Comparison of ENCODE assay signal across 9 cellular contexts in genomic region chr9:37144762-37145161, GRCh38. TPM values are rescaled to one million over a fixed set of nuclear protein-coding genes. Genes with fewer than 3 reads are reported as not detected.
DNase-seq lines count a peak whose midpoint lies in the region; ATAC-seq, FAIRE-seq and TF ChIP-seq lines count a peak whose summit lies in the region.
"Had no signal": no experiment of that assay in that cellular context is flagged by ENCODE, and none has a peak within 500 bp of the region (broad histone marks: within the 10 kb centered on the region; RNA-seq: fewer than 3 reads in every experiment).

No MANE protein-coding gene starts in this region.

- no peak for TF ChIP-seq EP300 in K562 (IDR thresholded peaks at IDR 0.05; ENCODE audit: low read length)

- CTCF ChIA-PET in K562 (lab: Yijun Ruan, JAX; ENCODE audit: low intra/inter-chr PET ratio), result no interaction called here

- DNase-seq in ACHN (peak; percentile 48), K562 (ENCODE audit: extremely low read depth in 1 of 4, low spot score in 3 of 4) (peak in 2 of 4 experiments; percentile 16 to 45), medulla oblongata (ENCODE audit: extremely low spot score) (no peak), KBM-7 (no peak), T-helper 1 cell (no peak)
- no peak for DNase-seq in activated CD4-positive, CD25-positive, alpha-beta regulatory T cell (lab: John Stamatoyannopoulos, UW)
- DNase-seq: psoas muscle had no signal

- TF ChIP-seq POLR2A in K562 (conservative IDR thresholded peaks at IDR 0.05), result no peak

- no peaks in the 10 kb centered on the region for H4K20me1 ChIP-seq in K562 (replicated peaks; ENCODE audit: control insufficient read depth, insufficient read depth, low read length)

- no peak for TF ChIP-seq RAD21 in K562 (CRISPR knock-in tag; conservative IDR thresholded peaks at IDR 0.05 in 1 of 2, IDR thresholded peaks at IDR 0.05 in 1 of 2)

- no peaks in the 10 kb centered on the region for H3K9me3 ChIP-seq in K562 (replicated peaks; ENCODE audit: control insufficient read depth, insufficient read depth, low read depth, low read length)
- H3K9me3 ChIP-seq: psoas muscle had no signal

- H3K27me3 ChIP-seq in K562 (ENCODE audit: control insufficient read depth in 2 of 2, insufficient read depth in 2 of 2, low read length in 2 of 2), result no peaks in the 10 kb centered on the region

- 61% methylated on average over 2 of the region's 2 CpGs for WGBS in K562 (ENCODE audit: insufficient coverage, low coverage, missing lambda C conversion rate)

- peaks cover 65% of the 10 kb centered on the region for H3K36me3 ChIP-seq in K562 (ENCODE audit: control insufficient read depth, insufficient read depth, low read length)

- H2AFZ ChIP-seq in K562 (ENCODE audit: low read depth, low read length), result no peak overlapping the region

- no peak for TF ChIP-seq CTCF in K562 (IDR thresholded peaks at IDR 0.05 in 2 of 3, conservative IDR thresholded peaks at IDR 0.05 in 1 of 3; ENCODE audit: insufficient read depth in 2 of 3, low read depth in 1 of 3, low read length in 3 of 3)

- no peak overlapping the region for H3K4me3 ChIP-seq in K562
- H3K4me3 ChIP-seq: psoas muscle had no signal

- intact Hi-C loops in K562 (cut with micrococcal nuclease), result loop anchor here (5.0 to 10.0 kb wide), 2 partner anchors 53 to 160 kb away; no protein-coding TSS in a partner anchor

- no peak overlapping the region for H3K4me2 ChIP-seq in K562 (ENCODE audit: insufficient read depth, low read length)

- no peak overlapping the region for H3K9ac ChIP-seq in K562 (ENCODE audit: insufficient read depth in 1 of 2, low read depth in 2 of 2, low read length in 2 of 2)

- POLR2A ChIA-PET in K562 (lab: Yijun Ruan, JAX), result interaction anchor here (0.7 to 1.2 kb wide), 2 partner anchors 24 to 98 kb away, joined by 3 read pairs; partner anchors contain the start of gene ZCCHC7

- H3K27ac ChIP-seq in K562 (ENCODE audit: extremely low read depth, low read depth, low read length), result peak overlapping the region; percentile 8; the same call in 1 of the 3 replicates
- H3K27ac ChIP-seq: psoas muscle had no signal

- BruUV-seq in K562 (replicated peaks; lab: Mats Ljungman, UMichigan), result no TSS peak

- in situ Hi-C loops in ACHN (cut with HindIII; ENCODE audit: low pct_ligation_motif_present, low pct_unique_long_range_greater_than_20kb, low sequenced_read_pairs) (no loop called here), K562 (cut with MboI) (no loop called here), KBM-7 (cut with MboI; ENCODE audit: low pct_unique_long_range_greater_than_20kb, low sequenced_read_pairs) (no loop called here)

- H3K9me1 ChIP-seq in K562 (ENCODE audit: control insufficient read depth, insufficient read depth, low read length), result no peaks in the 10 kb centered on the region

- FAIRE-seq in K562 (lab: Jason Lieb, UNC), result no peak

- peak; percentile 58 for ATAC-seq in GM18870 (IDR thresholded peaks at IDR 0.05; ENCODE audit: unreplicated experiment)
- ATAC-seq in HG03432 (IDR thresholded peaks at IDR 0.05; ENCODE audit: unreplicated experiment), result peak; percentile 68
- ATAC-seq in K562, result peak; percentile 79
- ATAC-seq: psoas muscle had no signal

- peaks cover 89% of the 10 kb centered on the region for H3K79me2 ChIP-seq in K562 (ENCODE audit: control insufficient read depth, insufficient read depth, low read length)

- peaks cover 0 to 2% of the 10 kb centered on the region in 2 experiments; a peak in 3 of 5 replicates for H3K4me1 ChIP-seq in K562 (replicated peaks in 1 of 2; ENCODE audit: control insufficient read depth in 2 of 2, insufficient read depth in 2 of 2, low read length in 2 of 2)
- H3K4me1 ChIP-seq: psoas muscle had no signal

TF ChIP-seq in K562, 482 proteins besides CTCF, POLR2A, EP300 and RAD21 (continues in another document):
- TF ChIP-seq GABPB1 (CRISPR knock-in tag; IDR thresholded peaks at IDR 0.05) (no peak), ZNF785 (CRISPR knock-in tag; IDR thresholded peaks at IDR 0.05) (no peak), ZNF12 (CRISPR knock-in tag; IDR thresholded peaks at IDR 0.05) (no peak), FOXO4 (CRISPR knock-in tag; IDR thresholded peaks at IDR 0.05) (no peak), ZNF695 (CRISPR knock-in tag; IDR thresholded peaks at IDR 0.05) (no peak), HMBOX1 (IDR thresholded peaks at IDR 0.05) (peak; percentile 66), ZNF639 (CRISPR knock-in tag; conservative IDR thresholded peaks at IDR 0.05 in 1 of 2, IDR thresholded peaks at IDR 0.05 in 1 of 2) (no peak), MECOM (CRISPR knock-in tag; IDR thresholded peaks at IDR 0.05) (0 out of 2 replicates have a peak, but pooled peaks have one; percentile 23), AFF4 (CRISPR knock-in tag; IDR thresholded peaks at IDR 0.05) (no peak), FUS (optimal IDR thresholded peaks at IDR 0.05; ENCODE audit: low read depth, low read length) (no peak)

RNA-seq across cellular contexts. Expression of gene ZCCHC7, which starts 24.4 kb away (rescaled TPM):
- total RNA-seq in K562 (2011; cell fraction: chromatin; rRNA removed; ENCODE audit: low replicate concordance), result 44.6 and 234 TPM in 2 replicates
- 17.3 and 22.4 TPM in 2 replicates for total RNA-seq in K562 (2011; cell fraction: nucleolus; rRNA removed)
- total RNA-seq in K562 (2011; cell fraction: nucleoplasm; rRNA removed), result 50.5 and 58.9 TPM in 2 replicates
- total RNA-seq in K562 (2014; rRNA removed) (38.4 and 41.9 TPM in 2 replicates), K562 (2014; rRNA removed; fragmentation: Illumina TruSeq; extraction: Trizol) (62.7 and 71.3 TPM in 2 replicates), K562 (2015; rRNA removed; fragmentation: Illumina TruSeq; extraction: Trizol) (41.8 and 45.7 TPM in 2 replicates), K562 (2021) (48.0 and 48.8 TPM in 2 replicates)
- polyA plus RNA-seq in K562 (2011; rRNA removed) (56.9 and 90.6 TPM in 2 replicates), K562 (2014; fragmentation: Illumina TruSeq; extraction: Trizol) (52.6 and 68.9 TPM in 2 replicates), K562 (2014; fragmentation: Nextera tagmentation; extraction: Ambion mirVana) (10 to 100 TPM; 46.7 to 63.9 TPM), K562 (2014; rRNA removed) (34.1 and 36.1 TPM in 2 replicates)
- 35.0 and 54.6 TPM in 2 replicates for polyA plus RNA-seq in K562 (2011; cell fraction: cytosol; rRNA removed)
- 41.3 and 55.1 TPM in 2 replicates for polyA plus RNA-seq in K562 (2011; cell fraction: nucleus; rRNA removed)
- polyA plus RNA-seq in K562 (2012), result 35.9 and 44.3 TPM in 2 replicates
- polyA minus RNA-seq in K562 (2011; rRNA and poly(A)+ RNA removed), result 78.5 and 120 TPM in 2 replicates
- polyA minus RNA-seq in K562 (2011; cell fraction: cytosol; rRNA and poly(A)+ RNA removed), result 35.8 and 43.2 TPM in 2 replicates
- polyA minus RNA-seq in K562 (2011; cell fraction: nucleus; rRNA and poly(A)+ RNA removed), result 40.1 and 81.5 TPM in 2 replicates
